In genomic region chr1:161307230-161307768, GRCh38 we compare ENCODE assay signal across 9 cellular contexts. TPM values are rescaled to one million over a fixed set of nuclear protein-coding genes. Genes with fewer than 3 reads are reported as not detected.
DNase-seq lines count a peak whose midpoint lies in the region; ATAC-seq and TF ChIP-seq lines count a peak whose summit lies in the region.
"Had no signal": no experiment of that assay in that cellular context is flagged by ENCODE, and none has a peak within 500 bp of the region (broad histone marks: within the 10 kb centered on the region; RNA-seq: fewer than 3 reads in every experiment).

No MANE protein-coding gene starts in this region.

- H4K8ac ChIP-seq in mesenchymal stem cell (ENCODE audit: low read length), result peak overlapping the region; percentile 20

- H3K4me3 ChIP-seq in CD8-positive, alpha-beta T cell (ENCODE audit: low read depth, low read length), result no peak overlapping the region
- H3K4me3 ChIP-seq in adrenal gland (no peak overlapping the region), mesenchymal stem cell (ENCODE audit: insufficient read depth in 1 of 2, low read depth in 1 of 2, low read length in 2 of 2) (peak overlapping the region in 1 of 2 experiments; percentile 20), smooth muscle cell (no peak overlapping the region)

- H3K9me3 Mint-ChIP-seq in CD8-positive, alpha-beta T cell, result no peaks in the 10 kb centered on the region
- H3K9me3 Mint-ChIP-seq: H9 had no signal

- H3K4me3 Mint-ChIP-seq in CD8-positive, alpha-beta T cell, result peak overlapping the region; percentile 1

- no peaks in the 10 kb centered on the region for H3K36me3 ChIP-seq in CD8-positive, alpha-beta T cell (ENCODE audit: insufficient read depth, low read length)
- H3K36me3 ChIP-seq in adrenal gland (replicated peaks in 1 of 2), result peaks cover 0 to 4% of the 10 kb centered on the region in 2 donors
- no peaks in the 10 kb centered on the region for H3K36me3 ChIP-seq in mesenchymal stem cell (ENCODE audit: control insufficient read depth in 1 of 2, insufficient read depth in 2 of 2, low read depth in 1 of 2, low read length in 2 of 2)
- H3K36me3 ChIP-seq in smooth muscle cell (ENCODE audit: low read depth), result no peaks in the 10 kb centered on the region

- peak overlapping the region; percentile 6 to 79 for H2BK12ac ChIP-seq in mesenchymal stem cell (ENCODE audit: low read length in 2 of 2)

- peak overlapping the region; percentile 1 to 71 for H3K4ac ChIP-seq in mesenchymal stem cell (ENCODE audit: low read depth in 1 of 2, low read length in 2 of 2)

- H3K36me3 Mint-ChIP-seq in CD8-positive, alpha-beta T cell, result peaks cover 5% of the 10 kb centered on the region

- POLR2A ChIA-PET in CD8-positive, alpha-beta T cell (lab: Charles Lee), result interaction anchor here (1.7 to 3.3 kb wide), 3 partner anchors 81 to 124 kb away, joined by 7 to 16 read pairs (median 12); partner anchors contain the start of genes NDUFS2 and TOMM40L

- CTCF ChIA-PET in CD8-positive, alpha-beta T cell (lab: Charles Lee), result interaction anchor here (0.6 to 2.5 kb wide), 6 partner anchors 15 to 141 kb away, joined by 3 to 12 read pairs (median 6); partner anchors contain the start of genes PPOX and TOMM40L

- H3K79me1 ChIP-seq in mesenchymal stem cell (replicated peaks; ENCODE audit: low read length, poor library complexity, severe bottlenecking), result peaks cover 5% of the 10 kb centered on the region

- H3F3A ChIP-seq in smooth muscle cell (ENCODE audit: low read depth), result no peaks in the 10 kb centered on the region

- peak overlapping the region in 1 of 2 experiments; percentile 52 for H3K18ac ChIP-seq in mesenchymal stem cell (ENCODE audit: low read depth in 1 of 2, low read length in 2 of 2)

- H3K27me3 Mint-ChIP-seq in CD8-positive, alpha-beta T cell (ENCODE audit: low read depth), result no peaks in the 10 kb centered on the region

- H3K79me2 ChIP-seq in smooth muscle cell (ENCODE audit: low read depth), result no peaks in the 10 kb centered on the region

- H3K4me2 ChIP-seq in mesenchymal stem cell (ENCODE audit: low read length, poor library complexity, severe bottlenecking) (no peak overlapping the region), smooth muscle cell (no peak overlapping the region)

- peaks cover 31% of the 10 kb centered on the region for H3K4me1 ChIP-seq in CD8-positive, alpha-beta T cell (ENCODE audit: insufficient read depth, low read length)
- H3K4me1 ChIP-seq in adrenal gland (replicated peaks in 1 of 2) (peaks cover 16 to 26% of the 10 kb centered on the region in 2 donors), mesenchymal stem cell (ENCODE audit: control insufficient read depth, insufficient read depth, low read depth, low read length) (peaks cover 17% of the 10 kb centered on the region), smooth muscle cell (ENCODE audit: low read depth) (peaks cover 11% of the 10 kb centered on the region)

- peak overlapping the region; percentile 48 for H4K91ac ChIP-seq in mesenchymal stem cell (ENCODE audit: low read length)

- no peaks in the 10 kb centered on the region for H3K9me3 ChIP-seq in CD8-positive, alpha-beta T cell (ENCODE audit: low read length)
- no peaks in the 10 kb centered on the region for H3K9me3 ChIP-seq in adrenal gland (replicated peaks in 1 of 3)
- H3K9me3 ChIP-seq in mesenchymal stem cell (ENCODE audit: control insufficient read depth, low read length), result no peaks in the 10 kb centered on the region
- no peaks in the 10 kb centered on the region for H3K9me3 ChIP-seq in smooth muscle cell (replicated peaks; ENCODE audit: low read depth)

- peak in 3 of 7 experiments; percentile 7 to 50 (median 19) for DNase-seq in CD8-positive, alpha-beta T cell
- DNase-seq in HT1080 (ENCODE audit: low read depth) (peak; percentile 47), adrenal gland (peak in 5 of 7 donors; percentile 15 to 57 (median 27)), mesenchymal stem cell (peak; percentile 83), smooth muscle cell (lab: John Stamatoyannopoulos, UW; ENCODE audit: unreplicated experiment) (no peak), NCI-H1092 (lab: John Stamatoyannopoulos, UW) (no peak), NCI-H2227 treated with DMSO at 0.1 percent for 48 hours (lab: John Stamatoyannopoulos, UW) (no peak)
- DNase-seq: H9 had no signal

- intact Hi-C loops in CD8-positive, alpha-beta T cell (cut with DNase I, micrococcal nuclease), result loop anchor here (2.0 to 5.0 kb wide), 3 partner anchors 16 to 175 kb away; partner anchors contain the start of genes DEDD (in 1 of the 2) and NDUFS2 (in 1 of the 2)
- intact Hi-C loops in adrenal gland (cut with DNase I), result loop anchor here (5.0 kb wide), 1 partner anchor 60 kb away; the partner anchor contains the start of gene CFAP126 (in 2 of the 2)

- no peak overlapping the region for H2AK5ac ChIP-seq in mesenchymal stem cell (ENCODE audit: low read length, severe bottlenecking)

- no peak overlapping the region for H2BK15ac ChIP-seq in mesenchymal stem cell (ENCODE audit: low read depth, poor library complexity, severe bottlenecking)

- peak overlapping the region; percentile 48 for H2AFZ ChIP-seq in mesenchymal stem cell (ENCODE audit: low read depth, low read length)
- H2AFZ ChIP-seq in smooth muscle cell (ENCODE audit: low read depth), result no peak overlapping the region

- H4K20me1 ChIP-seq in smooth muscle cell (ENCODE audit: low read depth), result no peaks in the 10 kb centered on the region

- no peak overlapping the region for H3K9ac ChIP-seq in mesenchymal stem cell (ENCODE audit: low read length)
- H3K9ac ChIP-seq in smooth muscle cell (ENCODE audit: low read depth), result no peak overlapping the region

- no peak for ATAC-seq in CD8-positive, alpha-beta T cell
- no peak for ATAC-seq in HG03354 (IDR thresholded peaks at IDR 0.05; ENCODE audit: poor library complexity, severe bottlenecking, unreplicated experiment)

- H2BK5ac ChIP-seq in mesenchymal stem cell (ENCODE audit: low read depth, low read length, poor library complexity, severe bottlenecking), result no peak overlapping the region

- peaks cover 40% of the 10 kb centered on the region for H3K4me1 Mint-ChIP-seq in CD8-positive, alpha-beta T cell (ENCODE audit: low read depth)

- H3K27ac Mint-ChIP-seq in CD8-positive, alpha-beta T cell, result peak overlapping the region; percentile 93
- H3K27ac Mint-ChIP-seq: H9 had no signal

- TF ChIP-seq CTCF in CD8-positive, alpha-beta T cell (IDR thresholded peaks at IDR 0.05), result no peak
- TF ChIP-seq CTCF in adrenal gland (IDR thresholded peaks at IDR 0.05) (no peak), smooth muscle cell (IDR thresholded peaks at IDR 0.05; ENCODE audit: borderline replicate concordance, insufficient read depth, poor library complexity, severe bottlenecking) (no peak)

- no peaks in the 10 kb centered on the region for H3K27me3 ChIP-seq in CD8-positive, alpha-beta T cell (ENCODE audit: insufficient read depth, low read length)
- H3K27me3 ChIP-seq in adrenal gland (no peaks in the 10 kb centered on the region), mesenchymal stem cell (ENCODE audit: control insufficient read depth in 1 of 2, insufficient read depth in 1 of 2, low read length in 2 of 2) (no peaks in the 10 kb centered on the region), smooth muscle cell (ENCODE audit: low read depth) (no peaks in the 10 kb centered on the region)

- no peak overlapping the region for H2BK120ac ChIP-seq in mesenchymal stem cell (ENCODE audit: low read depth, low read length)

- H3K27ac ChIP-seq in CD8-positive, alpha-beta T cell (ENCODE audit: low read depth, low read length), result no peak overlapping the region
- H3K27ac ChIP-seq in adrenal gland (peak overlapping the region in 4 of 5 donors; percentile 27 to 77 (median 61)), mesenchymal stem cell (ENCODE audit: low read length, poor library complexity, severe bottlenecking) (no peak overlapping the region), smooth muscle cell (ENCODE audit: low read depth) (no peak overlapping the region)

- no peak for TF ChIP-seq POLR2A in adrenal gland (IDR thresholded peaks at IDR 0.05)

- 83 to 93% (median 89%) methylated on average over 7 of the region's 7 CpGs for WGBS in adrenal gland, 4 donors
- WGBS in mesenchymal stem cell, result 86% methylated on average over 7 of the region's 7 CpGs
- 93% methylated on average over 7 of the region's 7 CpGs for WGBS in smooth muscle cell (ENCODE audit: low lambda C conversion rate)

- H3K14ac ChIP-seq in mesenchymal stem cell (ENCODE audit: low read length in 2 of 2), result no peak overlapping the region

- H3K23ac ChIP-seq in mesenchymal stem cell (ENCODE audit: low read length in 2 of 2), result no peak overlapping the region

RNA-seq across cellular contexts. Expression of gene MPZ, which starts 2.5 kb away (rescaled TPM):
- total RNA-seq in CD8-positive, alpha-beta T cell, result 1 to 10 TPM; 2.1 to 2.6 TPM
- total RNA-seq in HT1080 (2014; rRNA removed; shearing (Covaris generic)), result 1.4 and 2.2 TPM in 2 replicates
- polyA plus RNA-seq in HT1080 (2015; cell fraction: cytosol; rRNA removed), result 3.0 and 6.2 TPM in 2 replicates
- 2.4 and 3.1 TPM in 2 replicates for polyA plus RNA-seq in HT1080 (2015; cell fraction: nucleus; rRNA removed)
- total RNA-seq in adrenal gland, result 1 to 10 TPM in 6 of 8 donors, under 1 TPM in 2; 0.66 to 5.1 (median 2.8) TPM
- 1 to 10 TPM; 4.1 to 9.5 (median 7.9) TPM for polyA plus RNA-seq in adrenal gland
- 3.3 TPM for polyA plus RNA-seq in mesenchymal stem cell (2013, experiment 1 of 2)
- polyA plus RNA-seq in mesenchymal stem cell (2013, experiment 2 of 2), result 3.3 TPM
- total RNA-seq in smooth muscle cell, result not detected in 2 replicates
- 0.22 TPM in 1 of 2 replicates, not detected in the other for polyA plus RNA-seq in smooth muscle cell

RNA-seq across cellular contexts. Expression of gene SDHC, which starts 6.9 kb away (rescaled TPM):
- 10 to 100 TPM; 41.5 to 41.9 TPM for total RNA-seq in CD8-positive, alpha-beta T cell
- 16.1 and 67.9 TPM in 2 replicates for total RNA-seq in HT1080 (2014; rRNA removed; shearing (Covaris generic))
- polyA plus RNA-seq in HT1080 (2015; cell fraction: cytosol; rRNA removed), result 316 and 400 TPM in 2 replicates
- polyA plus RNA-seq in HT1080 (2015; cell fraction: nucleus; rRNA removed), result 152 and 202 TPM in 2 replicates
- total RNA-seq in adrenal gland (100 to 1,000 TPM in 7 of 8 donors, 10 to 100 TPM in 1; 54.9 to 434 (median 300) TPM), smooth muscle cell (153 and 179 TPM in 2 replicates)
- polyA plus RNA-seq in adrenal gland (100 to 1,000 TPM in 1 of 3 donors, 10 to 100 TPM in 2; 57.8 to 404 (median 63.6) TPM), smooth muscle cell (333 and 342 TPM in 2 replicates)
- polyA plus RNA-seq in mesenchymal stem cell (2013, experiment 1 of 2), result 152 TPM
- 149 TPM for polyA plus RNA-seq in mesenchymal stem cell (2013, experiment 2 of 2)

RNA-seq across cellular contexts. Expression of gene PCP4L1, which starts 48.8 kb away (rescaled TPM):
- not detected for total RNA-seq in CD8-positive, alpha-beta T cell
- total RNA-seq in HT1080 (2014; rRNA removed; shearing (Covaris generic)), result 0.10 and 0.27 TPM in 2 replicates
- polyA plus RNA-seq in HT1080 (2015; cell fraction: cytosol; rRNA removed), result not detected in 2 replicates
- polyA plus RNA-seq in HT1080 (2015; cell fraction: nucleus; rRNA removed), result not detected in 2 replicates
- under 1 TPM in 3 of 8 donors, not detected in 5; 0.27 to 0.39 (median 0.39) TPM for total RNA-seq in adrenal gland
- polyA plus RNA-seq in adrenal gland, result under 1 TPM in 2 of 3 donors, not detected in 1; 0.13 to 0.27 TPM
- polyA plus RNA-seq in mesenchymal stem cell (2013, experiment 1 of 2), result not detected
- not detected for polyA plus RNA-seq in mesenchymal stem cell (2013, experiment 2 of 2)
- 0.09 and 0.13 TPM in 2 replicates for total RNA-seq in smooth muscle cell
- polyA plus RNA-seq in smooth muscle cell, result 0.28 TPM in 1 of 2 replicates, not detected in the other

Comparison
In these comparisons a context has a peak if more than half of its experiments do, and no peak if none do; other contexts are left out.
1. DNase-seq: peak in HT1080 (single experiment), adrenal gland (5 of 7) and mesenchymal stem cell (single experiment); none in smooth muscle cell (single experiment), NCI-H1092 (single experiment) and NCI-H2227 treated with DMSO at 0.1 percent for 48 hours (single experiment).
2. H3K27ac ChIP-seq: peak in adrenal gland (4 of 5); none in CD8-positive, alpha-beta T cell (single experiment), mesenchymal stem cell (single experiment) and smooth muscle cell (single experiment).